9 cellular contexts compared by ENCODE assay signal in the genomic region with DNA sequence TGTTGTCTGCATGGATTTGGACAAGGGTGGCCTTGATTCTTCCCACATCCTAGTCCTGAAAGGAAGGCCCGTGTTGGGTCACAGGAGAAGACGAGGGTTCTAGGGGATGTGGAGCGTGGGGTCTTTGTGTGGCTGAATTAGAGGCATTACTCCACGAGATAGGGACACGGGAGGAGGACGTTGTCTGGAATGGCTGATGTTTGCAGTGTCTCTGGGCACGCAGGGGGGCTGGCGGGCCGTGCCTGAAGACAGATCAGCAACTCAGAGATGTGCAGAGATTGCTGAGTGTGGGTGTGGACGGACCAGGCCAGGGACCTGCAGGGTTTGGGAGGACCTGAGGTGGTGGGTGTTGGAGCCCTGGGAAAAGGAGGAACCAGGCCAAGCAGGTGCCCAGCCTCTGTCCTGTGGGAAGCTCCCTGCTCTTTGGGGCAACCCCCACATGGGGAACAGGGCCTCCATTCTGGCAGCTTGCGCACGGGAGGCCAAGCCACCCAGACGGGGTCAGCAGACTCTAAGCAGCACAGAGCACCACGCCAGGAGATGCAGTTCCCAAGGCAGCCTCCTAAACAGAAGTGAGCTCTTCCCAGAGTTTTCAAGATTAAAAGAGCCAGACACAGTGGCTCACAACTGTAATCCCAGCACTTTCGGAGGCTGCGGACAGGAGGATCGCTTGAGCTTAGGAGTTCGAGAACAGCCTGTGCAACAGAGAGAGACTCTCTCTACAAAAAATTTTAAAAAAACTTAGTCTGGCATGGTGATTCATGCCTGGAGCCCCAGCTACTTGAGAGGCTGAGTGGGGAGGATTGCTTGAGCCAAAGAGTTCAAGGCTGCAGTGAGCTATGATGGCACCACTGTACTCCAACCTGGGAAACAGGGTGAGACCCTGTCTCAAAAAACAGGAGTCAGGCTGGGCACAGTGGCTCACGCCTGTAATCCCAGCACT.
DNase-seq lines count a peak whose midpoint lies in the region; ATAC-seq and TF ChIP-seq lines count a peak whose summit lies in the region.
"Had no signal": no experiment of that assay in that cellular context is flagged by ENCODE, and none has a peak within 500 bp of the region (broad histone marks: within the 10 kb centered on the region; RNA-seq: fewer than 3 reads in every experiment).

No MANE protein-coding gene starts in this region.

- peaks cover 7% of the 10 kb centered on the region; the same call in 1 of the 2 replicates for H3K9me1 ChIP-seq in IMR-90 (ENCODE audit: insufficient read depth, low read length)

- H3K9me3 Mint-ChIP-seq in activated CD4-positive, alpha-beta memory T cell treated with anti-CD3 and anti-CD28 coated beads, Interleukin-2, amount 10 ng/mL, durations not matched to agents 7 days and 5 days: no peaks in the 10 kb centered on the region

- peak overlapping the region; percentile 72 to 95 for H2BK12ac ChIP-seq in mesenchymal stem cell (ENCODE audit: low read length in 2 of 2)

- H2BK15ac ChIP-seq in IMR-90 (ENCODE audit: low read depth, low read length) (no peak overlapping the region), mesenchymal stem cell (ENCODE audit: low read depth, poor library complexity, severe bottlenecking) (no peak overlapping the region)

- WGBS in IMR-90 (ENCODE audit: extremely low coverage in 2 of 2, insufficient read length in 1 of 2), 2 experiments: 58% methylated on average over 10 of the region's 19 CpGs; no CpG with 5 or more reads in 1 of the 2 experiments
- WGBS in mesenchymal stem cell: 82% methylated on average over 19 of the region's 19 CpGs

- no peaks in the 10 kb centered on the region for H3K27me3 Mint-ChIP-seq in activated CD4-positive, alpha-beta memory T cell treated with anti-CD3 and anti-CD28 coated beads, Interleukin-2, amount 10 ng/mL, durations not matched to agents 7 days and 5 days

- no peak overlapping the region for H3K4me3 Mint-ChIP-seq in activated CD4-positive, alpha-beta memory T cell treated with anti-CD3 and anti-CD28 coated beads, Interleukin-2, amount 10 ng/mL, durations not matched to agents 7 days and 5 days

- H3K4me2 ChIP-seq in IMR-90 (ENCODE audit: low read depth, low read length) (no peak overlapping the region), mesenchymal stem cell (ENCODE audit: low read length, poor library complexity, severe bottlenecking) (no peak overlapping the region)

- dilution Hi-C loops in IMR-90 (cut with HindIII; ENCODE audit: low sequenced_read_pairs, unreplicated experiment): no loop called here

- no TSS peak for BruUV-seq in IMR-90 (replicated peaks; lab: Mats Ljungman, UMichigan)

- CTCF ChIA-PET in IMR-90 (lab: Yijun Ruan, JAX): interaction anchor here (1.2 kb wide), 1 partner anchor 20 kb away, joined by 4 read pairs; no protein-coding TSS in a partner anchor
- CTCF ChIA-PET in activated CD4-positive, alpha-beta memory T cell treated with anti-CD3 and anti-CD28 coated beads, Interleukin-2, amount 10 ng/mL, durations not matched to agents 7 days and 5 days (lab: Charles Lee): no interaction called here

- TF ChIP-seq POLR2A in IMR-90 (IDR thresholded peaks at IDR 0.05; ENCODE audit: low read depth, low read length): no peak

- no peak overlapping the region for H2BK120ac ChIP-seq in IMR-90 (ENCODE audit: low read depth, low read length)
- no peak overlapping the region for H2BK120ac ChIP-seq in mesenchymal stem cell (ENCODE audit: low read depth, low read length)

- H3K4me3 ChIP-seq in IMR-90 (ENCODE audit: insufficient read depth, low read depth, low read length) (no peak overlapping the region), choroid plexus epithelial cell (ENCODE audit: low read depth, low read length) (no peak overlapping the region), mesenchymal stem cell (ENCODE audit: insufficient read depth in 1 of 2, low read depth in 1 of 2, low read length in 2 of 2) (peak overlapping the region in 1 of 2 experiments; percentile 49), tibial artery (peak overlapping the region in 1 of 2 donors; percentile 14)

- H3K27me3 ChIP-seq in IMR-90 (ENCODE audit: control insufficient read depth, insufficient read depth, low read length): no peaks in the 10 kb centered on the region
- H3K27me3 ChIP-seq in mesenchymal stem cell (ENCODE audit: control insufficient read depth in 1 of 2, insufficient read depth in 1 of 2, low read length in 2 of 2): no peaks in the 10 kb centered on the region
- H3K27me3 ChIP-seq in tibial artery: no peaks in the 10 kb centered on the region

- H2BK20ac ChIP-seq in IMR-90 (ENCODE audit: low read depth, low read length): no peak overlapping the region

- no peak for DNase-seq in IMR-90
- DNase-seq in choroid plexus epithelial cell (ENCODE audit: low read depth): peak; percentile 31
- DNase-seq in mesenchymal stem cell: peak; percentile 64
- DNase-seq in tibial artery: no peak
- DNase-seq in activated CD4-positive, alpha-beta memory T cell treated with anti-CD3 and anti-CD28 coated beads, Interleukin-2, amount 10 ng/mL, durations not matched to agents 7 days and 5 days: no peak
- DNase-seq in posterior cingulate gyrus: no peak
- DNase-seq: effector CD4-positive, alpha-beta T cell; NCI-H1092 had no signal

- H3K27ac ChIP-seq in IMR-90 (ENCODE audit: insufficient read depth, low read length) (peak overlapping the region; percentile 31; the same call in 1 of the 2 replicates), mesenchymal stem cell (ENCODE audit: low read length, poor library complexity, severe bottlenecking) (peak overlapping the region; percentile 97), tibial artery (peak overlapping the region; percentile 75 to 76)

- no peak overlapping the region for H4K5ac ChIP-seq in IMR-90 (ENCODE audit: low read depth, low read length)

- H2BK5ac ChIP-seq in IMR-90 (ENCODE audit: low read depth, low read length, poor library complexity, severe bottlenecking): peak overlapping the region; percentile 35
- H2BK5ac ChIP-seq in mesenchymal stem cell (ENCODE audit: low read depth, low read length, poor library complexity, severe bottlenecking): peak overlapping the region; percentile 53

- no peak overlapping the region for H3K27ac Mint-ChIP-seq in activated CD4-positive, alpha-beta memory T cell treated with anti-CD3 and anti-CD28 coated beads, Interleukin-2, amount 10 ng/mL, durations not matched to agents 7 days and 5 days

- H3K18ac ChIP-seq in IMR-90 (ENCODE audit: low read depth, low read length): no peak overlapping the region
- peak overlapping the region in 1 of 2 experiments; percentile 80 for H3K18ac ChIP-seq in mesenchymal stem cell (ENCODE audit: low read depth in 1 of 2, low read length in 2 of 2)

- H3K79me1 ChIP-seq in IMR-90 (ENCODE audit: low read depth in 1 of 2, low read length in 2 of 2) (peaks cover 3 to 15% of the 10 kb centered on the region in 2 experiments; a peak in 2 of 4 replicates), mesenchymal stem cell (replicated peaks; ENCODE audit: low read length, poor library complexity, severe bottlenecking) (no peaks in the 10 kb centered on the region)

- ATAC-seq in IMR-90 (ENCODE audit: low read depth): peak; percentile 27
- ATAC-seq in GM18520 (IDR thresholded peaks at IDR 0.05; ENCODE audit: unreplicated experiment): no peak

- H3K4ac ChIP-seq in IMR-90 (ENCODE audit: low read depth, low read length): no peak overlapping the region
- H3K4ac ChIP-seq in mesenchymal stem cell (ENCODE audit: low read depth in 1 of 2, low read length in 2 of 2): peak overlapping the region in 1 of 2 experiments; percentile 74

- H3K23ac ChIP-seq in IMR-90 (ENCODE audit: low read depth, low read length): no peak overlapping the region
- peak overlapping the region in 1 of 2 experiments; percentile 77 for H3K23ac ChIP-seq in mesenchymal stem cell (ENCODE audit: low read length in 2 of 2)

- no peaks in the 10 kb centered on the region for H4K20me1 ChIP-seq in IMR-90 (ENCODE audit: insufficient read depth, low read length)

- H3K36me3 ChIP-seq in IMR-90 (ENCODE audit: control insufficient read depth, insufficient read depth, low read length): peaks cover 15% of the 10 kb centered on the region; the same call in 1 of the 2 replicates
- H3K36me3 ChIP-seq in mesenchymal stem cell (ENCODE audit: control insufficient read depth in 1 of 2, insufficient read depth in 2 of 2, low read depth in 1 of 2, low read length in 2 of 2): peaks cover 7 to 31% of the 10 kb centered on the region in 2 experiments
- H3K36me3 ChIP-seq in tibial artery: peaks cover 6 to 17% (median 15%) of the 10 kb centered on the region in 3 donors

- H2AK9ac ChIP-seq in IMR-90 (replicated peaks; ENCODE audit: low read depth, low read length, poor library complexity): no peak overlapping the region

- H3K14ac ChIP-seq in IMR-90 (replicated peaks; ENCODE audit: low read depth, low read length) (no peak overlapping the region), mesenchymal stem cell (ENCODE audit: low read length in 2 of 2) (peak overlapping the region in 1 of 2 experiments; percentile 79)

- H2AFZ ChIP-seq in IMR-90 (replicated peaks; ENCODE audit: low read length, poor library complexity) (no peak overlapping the region), mesenchymal stem cell (ENCODE audit: low read depth, low read length) (no peak overlapping the region)

- H3K4me1 ChIP-seq in IMR-90 (ENCODE audit: control insufficient read depth, insufficient read depth, low read length) (peaks cover 9% of the 10 kb centered on the region), mesenchymal stem cell (ENCODE audit: control insufficient read depth, insufficient read depth, low read depth, low read length) (peaks cover 36% of the 10 kb centered on the region), tibial artery (peaks cover 0 to 21% (median 14%) of the 10 kb centered on the region in 4 donors)

- no peak overlapping the region for H3K56ac ChIP-seq in IMR-90 (ENCODE audit: extremely low read depth, insufficient read depth, low read length)

- H3K36me3 Mint-ChIP-seq in activated CD4-positive, alpha-beta memory T cell treated with anti-CD3 and anti-CD28 coated beads, Interleukin-2, amount 10 ng/mL, durations not matched to agents 7 days and 5 days (ENCODE audit: low read depth): no peaks in the 10 kb centered on the region

- POLR2A ChIA-PET in IMR-90 (lab: Charles Lee; ENCODE audit: unreplicated experiment): interaction anchor here (0.5 kb wide), 1 partner anchor 15 kb away, joined by 3 read pairs; no protein-coding TSS in a partner anchor
- POLR2A ChIA-PET in activated CD4-positive, alpha-beta memory T cell treated with anti-CD3 and anti-CD28 coated beads, Interleukin-2, amount 10 ng/mL, durations not matched to agents 7 days and 5 days (lab: Charles Lee): interaction anchor here (0.8 kb wide), 1 partner anchor 21 kb away, joined by 4 read pairs; no protein-coding TSS in a partner anchor

- H4K91ac ChIP-seq in IMR-90 (ENCODE audit: insufficient read depth, low read depth, low read length): peak overlapping the region; percentile 31
- H4K91ac ChIP-seq in mesenchymal stem cell (ENCODE audit: low read length): peak overlapping the region; percentile 73

- TF ChIP-seq RAD21 in IMR-90 (IDR thresholded peaks at IDR 0.05; ENCODE audit: low read length): no peak

- TF ChIP-seq CTCF in IMR-90 (conservative IDR thresholded peaks at IDR 0.05; ENCODE audit: low read depth, low read length) (no peak), choroid plexus epithelial cell (conservative IDR thresholded peaks at IDR 0.05; ENCODE audit: low read depth, low read length) (no peak), tibial artery (IDR thresholded peaks at IDR 0.05) (no peak)

- peak overlapping the region in 1 of 2 experiments; percentile 15; a peak in 1 of 4 replicates for H4K8ac ChIP-seq in IMR-90 (ENCODE audit: low read depth in 2 of 2, low read length in 2 of 2)
- peak overlapping the region; percentile 70 for H4K8ac ChIP-seq in mesenchymal stem cell (ENCODE audit: low read length)

- in situ Hi-C loops in IMR-90 (cut with MboI; ENCODE audit: low sequenced_read_pairs): loop anchor here (10.0 kb wide), 1 partner anchor 78 kb away; no protein-coding TSS in a partner anchor

- H2AK5ac ChIP-seq in IMR-90 (ENCODE audit: low read depth, low read length): peak overlapping the region; percentile 7; the same call in 1 of the 2 replicates
- H2AK5ac ChIP-seq in mesenchymal stem cell (ENCODE audit: low read length, severe bottlenecking): peak overlapping the region; percentile 78

- intact Hi-C loops in IMR-90 (cut with micrococcal nuclease) (loop anchor here (10.0 kb wide), 1 partner anchor 78 kb away; no protein-coding TSS in a partner anchor), tibial artery (cut with DNase I; ENCODE audit: low total_unique reads) (no loop called here), posterior cingulate gyrus (cut with DNase I) (loop anchor here (10.0 kb wide), 1 partner anchor 48 kb away; no protein-coding TSS in a partner anchor)

- no peaks in the 10 kb centered on the region for H3K9me3 ChIP-seq in IMR-90 (ENCODE audit: control insufficient read depth, insufficient read depth, low read length)
- no peaks in the 10 kb centered on the region for H3K9me3 ChIP-seq in mesenchymal stem cell (ENCODE audit: control insufficient read depth, low read length)
- no peaks in the 10 kb centered on the region for H3K9me3 ChIP-seq in tibial artery

- H3K9ac ChIP-seq in IMR-90 (ENCODE audit: low read depth, low read length) (no peak overlapping the region), mesenchymal stem cell (ENCODE audit: low read length) (peak overlapping the region; percentile 75)

- H3K4me1 Mint-ChIP-seq in activated CD4-positive, alpha-beta memory T cell treated with anti-CD3 and anti-CD28 coated beads, Interleukin-2, amount 10 ng/mL, durations not matched to agents 7 days and 5 days: no peaks in the 10 kb centered on the region

Comparison
In these comparisons a context has a peak if more than half of its experiments do, and no peak if none do; other contexts are left out.
1. DNase-seq: peak in choroid plexus epithelial cell (single experiment) and mesenchymal stem cell (single experiment); none in IMR-90 (single experiment), tibial artery (0 of 2), activated CD4-positive, alpha-beta memory T cell treated with anti-CD3 and anti-CD28 coated beads, Interleukin-2, amount 10 ng/mL, durations not matched to agents 7 days and 5 days (single experiment) and posterior cingulate gyrus (0 of 10).
2. H3K27ac ChIP-seq: peak in every context shown above with its lines; median percentile 97 in mesenchymal stem cell; 76 in tibial artery; 31 in IMR-90.